In the genomic region with DNA sequence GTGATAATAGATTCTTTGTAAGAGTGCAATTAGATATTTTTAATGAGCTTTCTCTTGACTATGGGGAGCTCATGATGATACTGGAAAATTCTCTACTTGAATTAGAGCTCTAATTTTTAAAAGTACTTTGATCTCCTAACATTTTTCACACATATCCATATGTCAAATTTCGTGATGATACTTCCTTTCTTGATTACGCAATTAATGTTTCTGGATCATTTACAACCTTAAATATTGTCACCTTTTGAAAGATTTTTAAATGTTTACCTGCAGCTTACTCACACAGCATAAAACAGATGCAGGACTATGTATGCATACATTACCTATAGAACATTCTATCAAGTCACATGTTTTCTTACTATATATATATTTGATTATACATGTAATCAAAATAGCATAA, we compare ENCODE assay signal across 30 cellular contexts.
"Had no signal": no experiment of that assay in that cellular context is flagged by ENCODE, and none has a peak within 500 bp of the region (broad histone marks: within the 10 kb centered on the region; RNA-seq: fewer than 3 reads in every experiment).

No MANE protein-coding gene starts in this region.

- H3K4me1 ChIP-seq: SJCRH30 had no signal

- H3K9me3 ChIP-seq: SJCRH30 had no signal

- FAIRE-seq: RCC 7860 had no signal

- H3K27me3 ChIP-seq: SJCRH30 had no signal

- DNase-seq: MM.1S, MV-4-11, NCI-H1092, NCI-H1105, NCI-H1417 treated with DMSO at 0.1 percent for 48 hours, NCI-H1436 treated with DMSO at 0.1 percent for 48 hours, NCI-H1694 treated with DMSO at 0.1 percent for 48 hours, NCI-H187 treated with DMSO at 0.1 percent for 48 hours, NCI-H2029, NCI-H2081, NCI-H2171 treated with DMSO at 0.1 percent for 48 hours, NCI-H2227 treated with DMSO at 0.1 percent for 48 hours, NCI-H345, NCI-H446, NCI-H510A treated with DMSO at 0.1 percent for 48 hours, NCI-H524 treated with DMSO at 0.1 percent for 48 hours, NCI-H526 treated with DMSO at 0.1 percent for 48 hours, NCI-H748 treated with DMSO at 0.1 percent for 48 hours, NCI-H82, PC-9, SHP77, SIG-M5, SJCRH30, T-cell had no signal

- H2AFZ ChIP-seq: PC-9 had no signal

- H3K36me3 ChIP-seq: SJCRH30 had no signal

- H3K4me3 ChIP-seq: PC-9, SJCRH30, SK-N-MC had no signal

- H3K4me2 ChIP-seq: PC-9 had no signal

- H3K27ac ChIP-seq: PC-9, RWPE1, SJCRH30, SK-N-MC had no signal

- ATAC-seq: Panc1, Right ventricle myocardium inferior, SK-N-SH treated with all-trans-retinoic acid at 6 μM for 48 hours, T-cell had no signal
